In genomic region chr17:7967751-7968150, GRCh38 we compare ENCODE assay signal across 22 cellular contexts. TPM values are rescaled to one million over a fixed set of nuclear protein-coding genes. Genes with fewer than 3 reads are reported as not detected.
DNase-seq lines count a peak whose midpoint lies in the region; ATAC-seq, FAIRE-seq and TF ChIP-seq lines count a peak whose summit lies in the region.
"Had no signal": no experiment of that assay in that cellular context is flagged by ENCODE, and none has a peak within 500 bp of the region (broad histone marks: within the 10 kb centered on the region; RNA-seq: fewer than 3 reads in every experiment).

No MANE protein-coding gene starts in this region.

- no peak for TF ChIP-seq RAD21 in A549 (conservative IDR thresholded peaks at IDR 0.05 in 1 of 2, IDR thresholded peaks at IDR 0.05 in 1 of 2)
- TF ChIP-seq RAD21 in K562 (CRISPR knock-in tag; conservative IDR thresholded peaks at IDR 0.05 in 1 of 2, IDR thresholded peaks at IDR 0.05 in 1 of 2), result no peak

- no peaks in the 10 kb centered on the region for H3K4me1 ChIP-seq in A549
- no peaks in the 10 kb centered on the region; a peak in 1 of 5 replicates for H3K4me1 ChIP-seq in K562 (replicated peaks in 1 of 2; ENCODE audit: control insufficient read depth in 2 of 2, insufficient read depth in 2 of 2, low read length in 2 of 2)
- H3K4me1 ChIP-seq in parathyroid adenoma, result no peaks in the 10 kb centered on the region
- H3K4me1 ChIP-seq in tibial artery, result no peaks in the 10 kb centered on the region

- no peak overlapping the region for H3K4me3 ChIP-seq in A549
- H3K4me3 ChIP-seq in K562, result no peak overlapping the region
- no peak overlapping the region for H3K4me3 ChIP-seq in parathyroid adenoma (ENCODE audit: low read depth, low read length)
- H3K4me3 ChIP-seq in tibial artery, result no peak overlapping the region
- H3K4me3 ChIP-seq: GM23248 had no signal

- WGBS in A549 (ENCODE audit: missing lambda C conversion rate), result 13% methylated on average over 2 of the region's 2 CpGs
- WGBS in K562 (ENCODE audit: insufficient coverage, low coverage, missing lambda C conversion rate), result 0% methylated on average over 2 of the region's 2 CpGs

- no peaks in the 10 kb centered on the region for H3K9me1 ChIP-seq in K562 (ENCODE audit: control insufficient read depth, insufficient read depth, low read length)

- intact Hi-C loops in K562 (cut with micrococcal nuclease), result no loop called here
- intact Hi-C loops in tibial artery (cut with DNase I; ENCODE audit: low total_unique reads), result no loop called here

- FAIRE-seq in A549 (lab: Jason Lieb, UNC) (peak; percentile 54), HTR-8/SVneo (lab: Jason Lieb, UNC) (peak; percentile 9), K562 (lab: Jason Lieb, UNC) (no peak)
- FAIRE-seq: GM12891 had no signal

- H2AFZ ChIP-seq in K562 (ENCODE audit: low read depth, low read length) (no peak overlapping the region), parathyroid adenoma (peak overlapping the region; percentile 13)
- H2AFZ ChIP-seq: GM23248 had no signal

- no TSS peak for BruUV-seq in K562 (replicated peaks; lab: Mats Ljungman, UMichigan)

- TF ChIP-seq POLR2A in A549 (IDR thresholded peaks at IDR 0.05; ENCODE audit: low read length) (no peak), K562 (conservative IDR thresholded peaks at IDR 0.05) (no peak)

- TF ChIP-seq CTCF in A549 (IDR thresholded peaks at IDR 0.05) (no peak), K562 (IDR thresholded peaks at IDR 0.05 in 2 of 3, conservative IDR thresholded peaks at IDR 0.05 in 1 of 3; ENCODE audit: insufficient read depth in 2 of 3, low read depth in 1 of 3, low read length in 3 of 3) (no peak), parathyroid adenoma (IDR thresholded peaks at IDR 0.05) (no peak), tibial artery (IDR thresholded peaks at IDR 0.05) (no peak)

- peaks cover 6 to 8% of the 10 kb centered on the region in 2 experiments; a peak in 3 of 5 replicates for H3K27me3 ChIP-seq in K562 (ENCODE audit: control insufficient read depth in 2 of 2, insufficient read depth in 2 of 2, low read length in 2 of 2)
- no peaks in the 10 kb centered on the region for H3K27me3 ChIP-seq in parathyroid adenoma (ENCODE audit: control insufficient read depth, insufficient read depth, low read length)
- H3K27me3 ChIP-seq in tibial artery, result peaks cover 0 to 24% of the 10 kb centered on the region in 2 donors

- CTCF ChIA-PET in A549 (lab: Yijun Ruan, JAX) (interaction anchor here (15.4 kb wide), 1 partner anchor 21 kb away, joined by 172 read pairs; no protein-coding TSS in a partner anchor), K562 (lab: Yijun Ruan, JAX; ENCODE audit: low intra/inter-chr PET ratio) (no interaction called here)

- ATAC-seq in A549 (peak in 1 of 2 experiments; percentile 27; a peak in 1 of 6 replicates), K562 (no peak)
- ATAC-seq: HCT116 had no signal

- H3K27ac ChIP-seq in A549 (no peak overlapping the region), K562 (ENCODE audit: extremely low read depth, low read depth, low read length) (no peak overlapping the region), parathyroid adenoma (no peak overlapping the region), tibial artery (no peak overlapping the region)
- H3K27ac ChIP-seq: GM23248 had no signal

- no peaks in the 10 kb centered on the region for H3K9me3 ChIP-seq in A549
- H3K9me3 ChIP-seq in K562 (replicated peaks; ENCODE audit: control insufficient read depth, insufficient read depth, low read depth, low read length), result no peaks in the 10 kb centered on the region
- no peaks in the 10 kb centered on the region for H3K9me3 ChIP-seq in parathyroid adenoma (ENCODE audit: control insufficient read depth, low read length)
- no peaks in the 10 kb centered on the region for H3K9me3 ChIP-seq in tibial artery

- no peaks in the 10 kb centered on the region for H4K20me1 ChIP-seq in K562 (replicated peaks; ENCODE audit: control insufficient read depth, insufficient read depth, low read length)

- TF ChIP-seq EP300 in A549 (IDR thresholded peaks at IDR 0.05) (no peak), K562 (IDR thresholded peaks at IDR 0.05; ENCODE audit: low read length) (no peak)

- H3K79me2 ChIP-seq in K562 (ENCODE audit: control insufficient read depth, insufficient read depth, low read length) (no peaks in the 10 kb centered on the region), parathyroid adenoma (no peaks in the 10 kb centered on the region)

- POLR2A ChIA-PET in A549 (lab: Yijun Ruan, JAX), result no interaction called here
- POLR2A ChIA-PET in K562 (lab: Yijun Ruan, JAX), result no interaction called here

- H3K4me2 ChIP-seq in A549, result no peak overlapping the region
- H3K4me2 ChIP-seq in K562 (ENCODE audit: insufficient read depth, low read length), result no peak overlapping the region
- H3K4me2 ChIP-seq in parathyroid adenoma (ENCODE audit: low read length), result no peak overlapping the region

- in situ Hi-C loops in K562 (cut with MboI), result no loop called here

- H3K36me3 ChIP-seq in K562 (ENCODE audit: control insufficient read depth, insufficient read depth, low read length), result no peaks in the 10 kb centered on the region
- H3K36me3 ChIP-seq in parathyroid adenoma (ENCODE audit: control insufficient read depth, insufficient read depth, low read length), result no peaks in the 10 kb centered on the region
- no peaks in the 10 kb centered on the region for H3K36me3 ChIP-seq in tibial artery

- no peak for DNase-seq in A549 (ENCODE audit: low read depth in 1 of 2, low spot score in 1 of 2)
- DNase-seq in HTR-8/SVneo (ENCODE audit: insufficient read length, low spot score), result no peak
- DNase-seq in K562 (ENCODE audit: extremely low read depth in 1 of 4, low spot score in 3 of 4), result no peak
- no peak for DNase-seq in NCI-H2196 treated with DMSO at 0.1 percent for 48 hours (lab: John Stamatoyannopoulos, UW; ENCODE audit: unreplicated experiment)
- no peak for DNase-seq in tibial artery
- no peak for DNase-seq in SKM-1 (lab: John Stamatoyannopoulos, UW; ENCODE audit: unreplicated experiment)
- DNase-seq: 8988T; C1 segment of cervical spinal cord; Calu3; CD4-positive, alpha-beta memory T cell; COR-L47; DMS53; DMS79 treated with DMSO at 0.1 percent for 48 hours; GF-D8; GM23248; H9 had no signal

- H3K9ac ChIP-seq in K562 (ENCODE audit: insufficient read depth in 1 of 2, low read depth in 2 of 2, low read length in 2 of 2) (no peak overlapping the region; a peak in 1 of 4 replicates), parathyroid adenoma (no peak overlapping the region)
- H3K9ac ChIP-seq: GM23248 had no signal

RNA-seq across cellular contexts. Expression of gene GUCY2D, which starts 34.7 kb away (rescaled TPM):
- polyA plus RNA-seq in A549 (2011; rRNA removed), result not detected in 2 replicates
- polyA plus RNA-seq in A549 (2012; cell fraction: cytosol; rRNA removed), result not detected in 2 replicates
- 0.16 TPM in 1 of 2 replicates, not detected in the other for polyA plus RNA-seq in A549 (2012; cell fraction: nucleus; rRNA removed)
- polyA plus RNA-seq in A549 (2017; fragmentation: RNase III; extraction: RNeasy Plus Mini Kit Qiagen cat#74134 plus additional on column Dnase treatment), result 0.14 to 0.50 TPM in 2 of 3 replicates, not detected in the other
- not detected in 2 replicates for polyA minus RNA-seq in A549 (2011; rRNA and poly(A)+ RNA removed)
- total RNA-seq in K562 (2011; cell fraction: chromatin; rRNA removed; ENCODE audit: low replicate concordance), result not detected in 2 replicates
- total RNA-seq in K562 (2011; cell fraction: nucleolus; rRNA removed), result not detected in 2 replicates
- total RNA-seq in K562 (2011; cell fraction: nucleoplasm; rRNA removed), result not detected in 2 replicates
- total RNA-seq in K562 (2014; rRNA removed), result 0.05 TPM in 1 of 2 replicates, not detected in the other
- total RNA-seq in K562 (2014; rRNA removed; fragmentation: Illumina TruSeq; extraction: Trizol), result not detected in 2 replicates
- total RNA-seq in K562 (2015; rRNA removed; fragmentation: Illumina TruSeq; extraction: Trizol), result not detected in 2 replicates
- total RNA-seq in K562 (2021), result not detected in 2 replicates
- polyA plus RNA-seq in K562 (2011; rRNA removed), result not detected in 2 replicates
- polyA plus RNA-seq in K562 (2011; cell fraction: cytosol; rRNA removed), result not detected in 2 replicates
- not detected in 2 replicates for polyA plus RNA-seq in K562 (2011; cell fraction: nucleus; rRNA removed)
- polyA plus RNA-seq in K562 (2012), result 0.26 TPM in 1 of 2 replicates, not detected in the other
- not detected in 2 replicates for polyA plus RNA-seq in K562 (2014; fragmentation: Illumina TruSeq; extraction: Trizol)
- polyA plus RNA-seq in K562 (2014; fragmentation: Nextera tagmentation; extraction: Ambion mirVana), result not detected
- 0.03 TPM in 1 of 2 replicates, not detected in the other for polyA plus RNA-seq in K562 (2014; rRNA removed)
- polyA minus RNA-seq in K562 (2011; rRNA and poly(A)+ RNA removed), result not detected in 2 replicates
- polyA minus RNA-seq in K562 (2011; cell fraction: cytosol; rRNA and poly(A)+ RNA removed), result not detected in 2 replicates
- polyA minus RNA-seq in K562 (2011; cell fraction: nucleus; rRNA and poly(A)+ RNA removed), result not detected in 2 replicates
- total RNA-seq: A673; Calu3; CD4-positive, alpha-beta memory T cell; G401; H4 had no signal
- polyA plus RNA-seq: GM23248 had no signal

RNA-seq across cellular contexts. Expression of gene CNTROB, which starts 35.7 kb away (rescaled TPM):
- polyA plus RNA-seq in A549 (2011; rRNA removed) (23.2 and 28.3 TPM in 2 replicates), A549 (2017; fragmentation: RNase III; extraction: RNeasy Plus Mini Kit Qiagen cat#74134 plus additional on column Dnase treatment) (56.4 to 59.4 TPM (median 57.0 TPM) in 3 replicates), K562 (2011; rRNA removed) (28.5 and 32.9 TPM in 2 replicates), K562 (2014; fragmentation: Illumina TruSeq; extraction: Trizol) (31.8 and 33.3 TPM in 2 replicates), K562 (2014; fragmentation: Nextera tagmentation; extraction: Ambion mirVana) (1 to 10 TPM; 1.9 to 2.3 TPM), K562 (2014; rRNA removed) (23.5 and 33.3 TPM in 2 replicates)
- 40.0 and 48.5 TPM in 2 replicates for polyA plus RNA-seq in A549 (2012; cell fraction: cytosol; rRNA removed)
- 176 and 178 TPM in 2 replicates for polyA plus RNA-seq in A549 (2012; cell fraction: nucleus; rRNA removed)
- 27.4 and 28.0 TPM in 2 replicates for polyA minus RNA-seq in A549 (2011; rRNA and poly(A)+ RNA removed)
- total RNA-seq in K562 (2011; cell fraction: chromatin; rRNA removed; ENCODE audit: low replicate concordance), result 127 and 203 TPM in 2 replicates
- total RNA-seq in K562 (2011; cell fraction: nucleolus; rRNA removed), result 99.0 and 106 TPM in 2 replicates
- total RNA-seq in K562 (2011; cell fraction: nucleoplasm; rRNA removed), result 91.2 and 111 TPM in 2 replicates
- total RNA-seq in K562 (2014; rRNA removed) (20.0 and 20.7 TPM in 2 replicates), K562 (2014; rRNA removed; fragmentation: Illumina TruSeq; extraction: Trizol) (18.2 and 19.0 TPM in 2 replicates), K562 (2015; rRNA removed; fragmentation: Illumina TruSeq; extraction: Trizol) (23.0 and 26.0 TPM in 2 replicates), K562 (2021) (28.9 and 33.1 TPM in 2 replicates)
- 23.3 and 30.2 TPM in 2 replicates for polyA plus RNA-seq in K562 (2011; cell fraction: cytosol; rRNA removed)
- 114 and 159 TPM in 2 replicates for polyA plus RNA-seq in K562 (2011; cell fraction: nucleus; rRNA removed)
- 29.1 and 41.4 TPM in 2 replicates for polyA plus RNA-seq in K562 (2012)
- 13.9 and 15.9 TPM in 2 replicates for polyA minus RNA-seq in K562 (2011; rRNA and poly(A)+ RNA removed)
- polyA minus RNA-seq in K562 (2011; cell fraction: cytosol; rRNA and poly(A)+ RNA removed), result 10.6 and 12.8 TPM in 2 replicates
- polyA minus RNA-seq in K562 (2011; cell fraction: nucleus; rRNA and poly(A)+ RNA removed), result 30.6 and 40.9 TPM in 2 replicates

RNA-seq across cellular contexts. Expression of gene TRAPPC1, which starts 36.0 kb away (rescaled TPM):
- 200 and 204 TPM in 2 replicates for polyA plus RNA-seq in A549 (2011; rRNA removed)
- 513 and 556 TPM in 2 replicates for polyA plus RNA-seq in A549 (2012; cell fraction: cytosol; rRNA removed)
- 190 and 225 TPM in 2 replicates for polyA plus RNA-seq in A549 (2012; cell fraction: nucleus; rRNA removed)
- 314 to 336 TPM (median 328 TPM) in 3 replicates for polyA plus RNA-seq in A549 (2017; fragmentation: RNase III; extraction: RNeasy Plus Mini Kit Qiagen cat#74134 plus additional on column Dnase treatment)
- 198 and 252 TPM in 2 replicates for polyA minus RNA-seq in A549 (2011; rRNA and poly(A)+ RNA removed)
- 20.3 and 31.8 TPM in 2 replicates for total RNA-seq in K562 (2011; cell fraction: chromatin; rRNA removed; ENCODE audit: low replicate concordance)
- total RNA-seq in K562 (2011; cell fraction: nucleolus; rRNA removed), result 24.6 and 25.7 TPM in 2 replicates
- total RNA-seq in K562 (2011; cell fraction: nucleoplasm; rRNA removed), result 26.6 and 31.8 TPM in 2 replicates
- 18.3 and 21.9 TPM in 2 replicates for total RNA-seq in K562 (2014; rRNA removed)
- 11.7 and 15.4 TPM in 2 replicates for total RNA-seq in K562 (2014; rRNA removed; fragmentation: Illumina TruSeq; extraction: Trizol)
- total RNA-seq in K562 (2015; rRNA removed; fragmentation: Illumina TruSeq; extraction: Trizol), result 11.9 and 13.4 TPM in 2 replicates
- total RNA-seq in K562 (2021), result 59.2 and 64.5 TPM in 2 replicates
- polyA plus RNA-seq in K562 (2011; rRNA removed), result 36.2 and 47.0 TPM in 2 replicates
- polyA plus RNA-seq in K562 (2011; cell fraction: cytosol; rRNA removed), result 109 and 114 TPM in 2 replicates
- polyA plus RNA-seq in K562 (2011; cell fraction: nucleus; rRNA removed), result 33.4 and 42.9 TPM in 2 replicates
- polyA plus RNA-seq in K562 (2012), result 79.6 and 103 TPM in 2 replicates
- polyA plus RNA-seq in K562 (2014; fragmentation: Illumina TruSeq; extraction: Trizol), result 79.0 and 82.8 TPM in 2 replicates
- polyA plus RNA-seq in K562 (2014; fragmentation: Nextera tagmentation; extraction: Ambion mirVana), result 10 to 100 TPM; 33.2 to 39.8 TPM
- polyA plus RNA-seq in K562 (2014; rRNA removed), result 44.6 and 52.6 TPM in 2 replicates
- 55.9 and 63.0 TPM in 2 replicates for polyA minus RNA-seq in K562 (2011; rRNA and poly(A)+ RNA removed)
- polyA minus RNA-seq in K562 (2011; cell fraction: cytosol; rRNA and poly(A)+ RNA removed), result 32.4 and 38.7 TPM in 2 replicates
- 10.9 and 14.4 TPM in 2 replicates for polyA minus RNA-seq in K562 (2011; cell fraction: nucleus; rRNA and poly(A)+ RNA removed)

RNA-seq across cellular contexts. Expression of gene KCNAB3, which starts 38.1 kb away (rescaled TPM):
- 2.4 and 2.7 TPM in 2 replicates for polyA plus RNA-seq in A549 (2011; rRNA removed)
- 2.5 and 2.7 TPM in 2 replicates for polyA plus RNA-seq in A549 (2012; cell fraction: cytosol; rRNA removed)
- 42.7 and 45.2 TPM in 2 replicates for polyA plus RNA-seq in A549 (2012; cell fraction: nucleus; rRNA removed)
- polyA plus RNA-seq in A549 (2017; fragmentation: RNase III; extraction: RNeasy Plus Mini Kit Qiagen cat#74134 plus additional on column Dnase treatment), result 3.2 to 4.8 TPM (median 3.4 TPM) in 3 replicates
- 1.6 and 2.4 TPM in 2 replicates for polyA minus RNA-seq in A549 (2011; rRNA and poly(A)+ RNA removed)
- total RNA-seq in K562 (2011; cell fraction: chromatin; rRNA removed; ENCODE audit: low replicate concordance), result 14.8 and 28.1 TPM in 2 replicates
- 13.9 and 14.7 TPM in 2 replicates for total RNA-seq in K562 (2011; cell fraction: nucleolus; rRNA removed)
- total RNA-seq in K562 (2011; cell fraction: nucleoplasm; rRNA removed), result 9.6 and 13.6 TPM in 2 replicates
- total RNA-seq in K562 (2014; rRNA removed), result 0.37 and 1.3 TPM in 2 replicates
- total RNA-seq in K562 (2014; rRNA removed; fragmentation: Illumina TruSeq; extraction: Trizol), result 0.70 and 0.76 TPM in 2 replicates
- 0.57 and 0.69 TPM in 2 replicates for total RNA-seq in K562 (2015; rRNA removed; fragmentation: Illumina TruSeq; extraction: Trizol)
- total RNA-seq in K562 (2021), result 1.7 and 2.5 TPM in 2 replicates
- 1.1 and 2.0 TPM in 2 replicates for polyA plus RNA-seq in K562 (2011; rRNA removed)
- polyA plus RNA-seq in K562 (2011; cell fraction: cytosol; rRNA removed), result 0.61 and 0.74 TPM in 2 replicates
- 17.8 and 23.2 TPM in 2 replicates for polyA plus RNA-seq in K562 (2011; cell fraction: nucleus; rRNA removed)
- polyA plus RNA-seq in K562 (2012), result 1.8 and 4.0 TPM in 2 replicates
- polyA plus RNA-seq in K562 (2014; fragmentation: Illumina TruSeq; extraction: Trizol), result 0.61 and 1.4 TPM in 2 replicates
- polyA plus RNA-seq in K562 (2014; fragmentation: Nextera tagmentation; extraction: Ambion mirVana), result under 1 TPM; 0.03 to 0.17 TPM
- polyA plus RNA-seq in K562 (2014; rRNA removed), result 1.0 and 2.1 TPM in 2 replicates
- polyA minus RNA-seq in K562 (2011; rRNA and poly(A)+ RNA removed), result 0.66 and 0.81 TPM in 2 replicates
- not detected in 2 replicates for polyA minus RNA-seq in K562 (2011; cell fraction: cytosol; rRNA and poly(A)+ RNA removed)
- 2.7 and 3.3 TPM in 2 replicates for polyA minus RNA-seq in K562 (2011; cell fraction: nucleus; rRNA and poly(A)+ RNA removed)
- total RNA-seq: G401 had no signal

RNA-seq across cellular contexts. Expression of gene RNF227, which starts 51.7 kb away (rescaled TPM):
- polyA plus RNA-seq in A549 (2011; rRNA removed) (2.1 and 2.4 TPM in 2 replicates), A549 (2017; fragmentation: RNase III; extraction: RNeasy Plus Mini Kit Qiagen cat#74134 plus additional on column Dnase treatment) (1.7 to 4.1 TPM (median 3.7 TPM) in 3 replicates), K562 (2011; rRNA removed) (3.0 and 3.3 TPM in 2 replicates), K562 (2014; fragmentation: Illumina TruSeq; extraction: Trizol) (2.8 and 3.0 TPM in 2 replicates), K562 (2014; fragmentation: Nextera tagmentation; extraction: Ambion mirVana) (1 to 10 TPM; 1.1 to 1.5 TPM), K562 (2014; rRNA removed) (4.7 and 6.7 TPM in 2 replicates)
- 3.2 and 6.1 TPM in 2 replicates for polyA plus RNA-seq in A549 (2012; cell fraction: cytosol; rRNA removed)
- polyA plus RNA-seq in A549 (2012; cell fraction: nucleus; rRNA removed), result 3.4 and 3.5 TPM in 2 replicates
- 0.62 and 0.63 TPM in 2 replicates for polyA minus RNA-seq in A549 (2011; rRNA and poly(A)+ RNA removed)
- 2.7 and 3.7 TPM in 2 replicates for total RNA-seq in K562 (2011; cell fraction: chromatin; rRNA removed; ENCODE audit: low replicate concordance)
- 4.3 and 5.0 TPM in 2 replicates for total RNA-seq in K562 (2011; cell fraction: nucleolus; rRNA removed)
- total RNA-seq in K562 (2011; cell fraction: nucleoplasm; rRNA removed), result 3.4 and 7.3 TPM in 2 replicates
- total RNA-seq in K562 (2014; rRNA removed) (1.9 and 4.1 TPM in 2 replicates), K562 (2014; rRNA removed; fragmentation: Illumina TruSeq; extraction: Trizol) (2.2 and 2.3 TPM in 2 replicates), K562 (2015; rRNA removed; fragmentation: Illumina TruSeq; extraction: Trizol) (2.1 and 2.2 TPM in 2 replicates), K562 (2021) (2.1 and 2.3 TPM in 2 replicates)
- 3.0 and 4.2 TPM in 2 replicates for polyA plus RNA-seq in K562 (2011; cell fraction: cytosol; rRNA removed)
- 1.7 and 1.9 TPM in 2 replicates for polyA plus RNA-seq in K562 (2011; cell fraction: nucleus; rRNA removed)
- 1.2 and 1.4 TPM in 2 replicates for polyA plus RNA-seq in K562 (2012)
- 0.75 and 1.2 TPM in 2 replicates for polyA minus RNA-seq in K562 (2011; rRNA and poly(A)+ RNA removed)
- 0.86 and 2.0 TPM in 2 replicates for polyA minus RNA-seq in K562 (2011; cell fraction: cytosol; rRNA and poly(A)+ RNA removed)
- 0.81 and 1.4 TPM in 2 replicates for polyA minus RNA-seq in K562 (2011; cell fraction: nucleus; rRNA and poly(A)+ RNA removed)

Comparison
In these comparisons a context has a peak if more than half of its experiments do, and no peak if none do; other contexts are left out.
1. Of the 35 proteins assayed by ChIP-seq in both K562 and A549: peak only in K562: none; only in A549: none; in both: MAFK; in neither: 34.